In the genomic region with DNA sequence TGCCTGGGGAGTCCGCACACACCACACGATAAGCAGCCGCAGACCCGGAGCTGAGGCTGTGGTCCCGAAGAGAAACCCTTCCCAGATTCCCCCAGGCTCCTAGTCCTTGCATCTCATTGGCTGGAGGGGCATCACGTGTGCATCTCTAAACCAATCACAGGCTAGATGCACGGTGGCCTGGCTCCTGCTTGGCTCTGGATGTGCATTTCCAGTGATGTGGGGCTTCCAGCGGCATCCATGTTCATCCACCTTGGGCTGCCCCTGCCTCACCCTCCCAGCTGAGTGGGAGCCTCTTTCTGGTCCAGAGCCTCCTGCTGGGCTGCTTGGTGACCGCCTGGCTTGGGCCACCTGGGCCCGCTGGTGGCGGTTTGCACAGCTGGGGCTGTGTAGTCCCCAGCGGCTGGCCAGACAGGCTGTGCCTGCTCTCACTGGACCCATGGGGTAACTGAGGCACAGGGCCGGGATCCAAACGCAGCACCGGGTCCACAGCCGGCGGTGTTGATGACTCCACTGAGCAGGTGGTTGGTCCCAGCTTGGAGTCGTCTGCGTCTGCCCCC, we compare ENCODE assay signal across 14 cellular contexts. TPM values are rescaled to one million over a fixed set of nuclear protein-coding genes. Genes with fewer than 3 reads are reported as not detected.
DNase-seq lines count a peak whose midpoint lies in the region; ATAC-seq and TF ChIP-seq lines count a peak whose summit lies in the region.
"Had no signal": no experiment of that assay in that cellular context is flagged by ENCODE, and none has a peak within 500 bp of the region (broad histone marks: within the 10 kb centered on the region; RNA-seq: fewer than 3 reads in every experiment).

No MANE protein-coding gene starts in this region.

- no peak overlapping the region for H3K4me3 ChIP-seq in lower lobe of right lung

- H3K27me3 ChIP-seq in lower lobe of right lung (ENCODE audit: low read depth) = peaks cover 6% of the 10 kb centered on the region

- no peak overlapping the region for H3K27ac Mint-ChIP-seq in activated T-cell treated with anti-CD3 and anti-CD28 coated beads, Interleukin-2, amount 50 U/mL, for 24 hours
- H3K27ac Mint-ChIP-seq in activated CD8-positive, alpha-beta T cell treated with anti-CD3 and anti-CD28 coated beads, Interleukin-2, amount 10 ng/mL, durations not matched to agents 7 days and 5 days = no peak overlapping the region
- H3K27ac Mint-ChIP-seq: activated naive CD8-positive, alpha-beta T cell treated with anti-CD3 and anti-CD28 coated beads for 36 hours had no signal

- H3K4me1 ChIP-seq in lower lobe of right lung = peaks cover 7% of the 10 kb centered on the region

- peak; percentile 6 for DNase-seq in activated T-cell treated with anti-CD3 and anti-CD28 coated beads, Interleukin-2, amount 50 U/mL, for 24 hours
- no peak for DNase-seq in activated T-cell treated with anti-CD3 and anti-CD28 coated beads, Interleukin-2, amount 50 U/mL, for 48 hours
- DNase-seq in SK-MEL-5 (ENCODE audit: low read depth, low spot score) (peak; percentile 13), lower lobe of right lung (no peak), ureter (ENCODE audit: low spot score) (peak; percentile 49), nucleus accumbens (lab: John Stamatoyannopoulos, UW) (no peak)
- DNase-seq in activated CD8-positive, alpha-beta T cell treated with anti-CD3 and anti-CD28 coated beads, Interleukin-2, amount 10 ng/mL, durations not matched to agents 7 days and 5 days = no peak
- DNase-seq: activated CD4-positive, alpha-beta T cell treated with anti-CD3 and anti-CD28 coated beads, Interleukin-2, amount 50 U/mL, for 1 hour; activated naive CD8-positive, alpha-beta T cell treated with anti-CD3 and anti-CD28 coated beads for 36 hours; GDM1; KBM-7; NCI-H2227 treated with DMSO at 0.1 percent for 48 hours had no signal

- peak in 1 of 2 donors; percentile 13 for ATAC-seq in lower lobe of right lung
- ATAC-seq in activated CD8-positive, alpha-beta T cell treated with anti-CD3 and anti-CD28 coated beads, Interleukin-2, amount 10 ng/mL, durations not matched to agents 7 days and 5 days = no peak
- no peak for ATAC-seq in HG03175 (IDR thresholded peaks at IDR 0.05; ENCODE audit: unreplicated experiment)

- peak overlapping the region; percentile 18 for H3K27ac ChIP-seq in lower lobe of right lung

- intact Hi-C loops in lower lobe of right lung (cut with DNase I) = no loop called here

- peaks cover 48% of the 10 kb centered on the region for H3K27me3 Mint-ChIP-seq in activated T-cell treated with anti-CD3 and anti-CD28 coated beads, Interleukin-2, amount 50 U/mL, for 24 hours
- H3K27me3 Mint-ChIP-seq in activated CD8-positive, alpha-beta T cell treated with anti-CD3 and anti-CD28 coated beads, Interleukin-2, amount 10 ng/mL, durations not matched to agents 7 days and 5 days (ENCODE audit: low read depth) = peaks cover 16% of the 10 kb centered on the region

- no peaks in the 10 kb centered on the region for H3K9me3 Mint-ChIP-seq in activated T-cell treated with anti-CD3 and anti-CD28 coated beads, Interleukin-2, amount 50 U/mL, for 24 hours
- no peaks in the 10 kb centered on the region for H3K9me3 Mint-ChIP-seq in activated CD8-positive, alpha-beta T cell treated with anti-CD3 and anti-CD28 coated beads, Interleukin-2, amount 10 ng/mL, durations not matched to agents 7 days and 5 days (ENCODE audit: insufficient read depth)
- H3K9me3 Mint-ChIP-seq: activated naive CD8-positive, alpha-beta T cell treated with anti-CD3 and anti-CD28 coated beads for 36 hours had no signal

- POLR2A ChIA-PET in activated CD8-positive, alpha-beta T cell treated with anti-CD3 and anti-CD28 coated beads, Interleukin-2, amount 10 ng/mL, durations not matched to agents 7 days and 5 days (lab: Charles Lee) = no interaction called here

- H3K4me1 Mint-ChIP-seq in activated T-cell treated with anti-CD3 and anti-CD28 coated beads, Interleukin-2, amount 50 U/mL, for 24 hours (ENCODE audit: low read depth) = peaks cover 6% of the 10 kb centered on the region
- no peaks in the 10 kb centered on the region for H3K4me1 Mint-ChIP-seq in activated CD8-positive, alpha-beta T cell treated with anti-CD3 and anti-CD28 coated beads, Interleukin-2, amount 10 ng/mL, durations not matched to agents 7 days and 5 days (ENCODE audit: low read depth)

- H3K36me3 Mint-ChIP-seq in activated T-cell treated with anti-CD3 and anti-CD28 coated beads, Interleukin-2, amount 50 U/mL, for 24 hours (ENCODE audit: low read depth) = no peaks in the 10 kb centered on the region
- H3K36me3 Mint-ChIP-seq in activated CD8-positive, alpha-beta T cell treated with anti-CD3 and anti-CD28 coated beads, Interleukin-2, amount 10 ng/mL, durations not matched to agents 7 days and 5 days (ENCODE audit: low read depth) = no peaks in the 10 kb centered on the region
- H3K36me3 Mint-ChIP-seq: activated naive CD8-positive, alpha-beta T cell treated with anti-CD3 and anti-CD28 coated beads for 36 hours; mesothelial cell of epicardium had no signal

- TF ChIP-seq CTCF in lower lobe of right lung (IDR thresholded peaks at IDR 0.05) = no peak

- H3K36me3 ChIP-seq in lower lobe of right lung = no peaks in the 10 kb centered on the region

- H3K9me3 ChIP-seq in lower lobe of right lung = no peaks in the 10 kb centered on the region

- H3K4me3 Mint-ChIP-seq in activated T-cell treated with anti-CD3 and anti-CD28 coated beads, Interleukin-2, amount 50 U/mL, for 24 hours = no peak overlapping the region
- no peak overlapping the region for H3K4me3 Mint-ChIP-seq in activated CD8-positive, alpha-beta T cell treated with anti-CD3 and anti-CD28 coated beads, Interleukin-2, amount 10 ng/mL, durations not matched to agents 7 days and 5 days
- H3K4me3 Mint-ChIP-seq: activated naive CD8-positive, alpha-beta T cell treated with anti-CD3 and anti-CD28 coated beads for 36 hours; mesothelial cell of epicardium had no signal

- CTCF ChIA-PET in activated CD8-positive, alpha-beta T cell treated with anti-CD3 and anti-CD28 coated beads, Interleukin-2, amount 10 ng/mL, durations not matched to agents 7 days and 5 days (lab: Charles Lee) = no interaction called here

- in situ Hi-C loops in SK-MEL-5 (cut with HindIII; ENCODE audit: low pct_unique_long_range_greater_than_20kb, low sequenced_read_pairs) = no loop called here

RNA-seq across cellular contexts. Expression of gene COL6A1, which starts 41.1 kb away (rescaled TPM):
- 8.5 and 10.1 TPM in 2 replicates for total RNA-seq in SK-MEL-5 (2014; rRNA removed; shearing (Covaris generic))
- 18.7 and 22.2 TPM in 2 replicates for polyA plus RNA-seq in SK-MEL-5 (2015; cell fraction: cytosol; rRNA removed)
- 26.0 and 27.7 TPM in 2 replicates for polyA plus RNA-seq in SK-MEL-5 (2015; cell fraction: nucleus; rRNA removed)
- total RNA-seq in lower lobe of right lung = 148 TPM
- total RNA-seq in ureter = 289 TPM
- under 1 TPM; 0.26 to 0.42 TPM for total RNA-seq in activated CD8-positive, alpha-beta T cell treated with anti-CD3 and anti-CD28 coated beads, Interleukin-2, amount 10 ng/mL, durations not matched to agents 7 days and 5 days

Comparison
In these comparisons a context has a peak if more than half of its experiments do, and no peak if none do; other contexts are left out.
1. DNase-seq: peak in activated T-cell treated with anti-CD3 and anti-CD28 coated beads, Interleukin-2, amount 50 U/mL, for 24 hours (single experiment), SK-MEL-5 (single experiment) and ureter (single experiment); none in activated T-cell treated with anti-CD3 and anti-CD28 coated beads, Interleukin-2, amount 50 U/mL, for 48 hours (0 of 2), lower lobe of right lung (single experiment), activated CD8-positive, alpha-beta T cell treated with anti-CD3 and anti-CD28 coated beads, Interleukin-2, amount 10 ng/mL, durations not matched to agents 7 days and 5 days (single experiment) and nucleus accumbens (0 of 56).
2. RNA of gene COL6A1, which starts 41.1 kb away (total RNA-seq): 289 TPM in ureter (single experiment) and 148 TPM in lower lobe of right lung (single experiment); 8.5 to 10.1 TPM in SK-MEL-5 and 0.26 to 0.42 TPM in activated CD8-positive, alpha-beta T cell treated with anti-CD3 and anti-CD28 coated beads, Interleukin-2, amount 10 ng/mL, durations not matched to agents 7 days and 5 days; every median in the first group is over 10 times any median in the second.